In genomic region chr19:18939922-18940775, GRCh38 we compare ENCODE assay signal across 1 cellular context.
A peak's percentile ranks its signal among the peaks of the same experiment; 100 is the strongest.
TF ChIP-seq lines count a peak whose summit lies in the region.

No MANE protein-coding gene starts in this region.

TF ChIP-seq in HepG2, 621 proteins besides CTCF, POLR2A, EP300 and RAD21 (continued from another document):
- TF ChIP-seq TBX2 (CRISPR knock-in tag; IDR thresholded peaks at IDR 0.05; ENCODE audit: borderline replicate concordance): peak; percentile 28; the same call in 1 of the 2 replicates
- TF ChIP-seq PAXIP1 (CRISPR knock-in tag; conservative IDR thresholded peaks at IDR 0.05): peak; percentile 31
- TF ChIP-seq ZNF335 (CRISPR knock-in tag; IDR thresholded peaks at IDR 0.05): no peak
- no peak for TF ChIP-seq SYNCRIP (IDR thresholded peaks at IDR 0.05; ENCODE audit: insufficient read depth, low read depth, low read length)
TF ChIP-seq in HepG2: peak in this region for 42.
